ENCODE assay signal across 1 cellular context in the genomic region with DNA sequence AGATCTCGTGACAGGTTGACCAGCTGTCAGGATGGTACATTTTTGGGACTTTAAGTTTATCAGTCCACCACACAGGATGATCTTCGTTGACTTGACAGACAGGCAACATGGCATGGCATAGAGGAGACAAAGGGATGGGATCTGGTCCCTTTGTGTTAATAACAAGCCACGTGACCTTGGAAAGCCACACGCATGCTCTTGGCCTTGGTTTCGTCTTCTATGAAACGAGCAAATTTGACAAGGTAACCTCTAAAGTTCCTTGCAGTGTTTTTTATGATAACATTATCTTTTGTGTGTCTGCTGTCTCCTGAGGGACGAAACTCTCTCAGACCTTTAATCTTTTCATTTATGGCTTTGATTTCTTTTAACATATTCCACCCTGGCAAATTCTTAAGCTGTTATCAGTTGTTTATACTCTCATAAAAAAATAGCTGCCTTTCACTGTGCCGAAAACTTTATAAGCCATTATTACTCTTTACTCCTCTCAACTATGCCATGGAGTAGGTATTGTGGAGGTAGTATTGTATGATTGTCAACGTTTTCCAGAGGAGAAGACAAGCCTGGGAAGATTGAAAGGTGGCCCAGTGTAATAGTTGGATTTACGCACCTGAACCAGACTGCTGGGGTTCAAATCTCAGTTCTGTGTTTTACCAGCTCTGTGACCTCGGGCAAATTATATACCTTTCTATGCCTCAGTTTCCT.
TF ChIP-seq lines count a peak whose summit lies in the region.

No MANE protein-coding gene starts in this region.

TF ChIP-seq in K562, 482 proteins besides CTCF, POLR2A, EP300 and RAD21 (continued from another document):
- TF ChIP-seq ZBTB49 (CRISPR knock-in tag; IDR thresholded peaks at IDR 0.05; ENCODE audit: borderline replicate concordance): no peak
- peak; percentile 38 to 43; a peak in 2 of 4 replicates for TF ChIP-seq KDM1A (IDR thresholded peaks at IDR 0.05)
TF ChIP-seq in K562: peak in this region for 18.
